30 cellular contexts compared by ENCODE assay signal in genomic region chr22:22358686-22359085, GRCh38.
"Had no signal": no experiment of that assay in that cellular context is flagged by ENCODE, and none has a peak within 500 bp of the region (broad histone marks: within the 10 kb centered on the region; RNA-seq: fewer than 3 reads in every experiment).

No MANE protein-coding gene starts in this region.

- H3K4me3 Mint-ChIP-seq: endodermal cell; mesothelial cell of epicardium; naive thymus-derived CD8-positive, alpha-beta T cell; nephron progenitor cell had no signal

- H3K36me3 Mint-ChIP-seq: mesothelial cell of epicardium; naive thymus-derived CD8-positive, alpha-beta T cell had no signal

- H3K4me2 ChIP-seq: hepatocyte, smooth muscle cell had no signal

- H3K9me3 ChIP-seq: gastroesophageal sphincter, heart left ventricle, mucosa of descending colon, prostate gland, right atrium auricular region, thyroid gland, vagina had no signal

- FAIRE-seq: kidney had no signal

- H3K4me1 ChIP-seq: foreskin keratinocyte, gastroesophageal sphincter, prostate gland, right atrium auricular region, thyroid gland, vagina had no signal

- H3K79me2 ChIP-seq: hepatocyte had no signal

- H3K4me1 Mint-ChIP-seq: endodermal cell, mesothelial cell of epicardium, nephron progenitor cell had no signal

- H3K27ac ChIP-seq: epithelial cell of prostate, foreskin keratinocyte, gastroesophageal sphincter, heart left ventricle, hepatocyte, prostate gland, right atrium auricular region, stomach, thyroid gland, vagina had no signal

- H3K36me3 ChIP-seq: gastroesophageal sphincter, heart left ventricle, prostate gland, right atrium auricular region, stomach, thyroid gland, vagina had no signal

- DNase-seq: effector CD8-positive, alpha-beta T cell; endodermal cell; foreskin keratinocyte; heart left ventricle; kidney; mesenchymal stem cell; mucosa of descending colon; naive thymus-derived CD8-positive, alpha-beta T cell; nephron progenitor cell; nucleus accumbens; stimulated activated CD4-positive, alpha-beta T cell treated with anti-CD3 and anti-CD28 coated beads, Interleukin-12 subunit alpha, Interleukin-12 subunit beta, amount 100 ng/mL, for 4 hours; stimulated activated CD4-positive, alpha-beta T cell treated with anti-CD3 and anti-CD28 coated beads, Interleukin-1b, Interleukin-23, amount 100 ng/mL, for 48 hours; stimulated activated CD4-positive, alpha-beta T cell treated with anti-CD3 and anti-CD28 coated beads, Interleukin-4, amount 100 ng/mL, for 1 hour; stimulated activated CD8-positive, alpha-beta memory T cell treated with anti-CD3 and anti-CD28 coated beads, Interleukin-4, amount 100 ng/mL, for 48 hours; stimulated activated naive CD4-positive, alpha-beta T cell treated with Interleukin-2 at 50 U/mL for 16 hours; stomach; thyroid gland; trophoblast cell had no signal

- H3K4me3 ChIP-seq: gastroesophageal sphincter, heart left ventricle, hepatocyte, lung, mucosa of descending colon, prostate gland, right atrium auricular region, smooth muscle cell, stomach, thyroid gland, vagina had no signal

- H3K9me3 Mint-ChIP-seq: mesothelial cell of epicardium; naive thymus-derived CD8-positive, alpha-beta T cell had no signal

- ATAC-seq: esophagus mucosa; foreskin keratinocyte; gastroesophageal sphincter; left lobe of liver; naive thymus-derived CD8-positive, alpha-beta T cell; sciatic nerve had no signal

- H3K27me3 ChIP-seq: right atrium auricular region, thyroid gland, vagina had no signal

- H3K27ac Mint-ChIP-seq: endodermal cell; mesothelial cell of epicardium; naive thymus-derived CD8-positive, alpha-beta T cell; nephron progenitor cell had no signal

- H2AFZ ChIP-seq: hepatocyte had no signal
